ENCODE assay signal across 28 cellular contexts in the genomic region with DNA sequence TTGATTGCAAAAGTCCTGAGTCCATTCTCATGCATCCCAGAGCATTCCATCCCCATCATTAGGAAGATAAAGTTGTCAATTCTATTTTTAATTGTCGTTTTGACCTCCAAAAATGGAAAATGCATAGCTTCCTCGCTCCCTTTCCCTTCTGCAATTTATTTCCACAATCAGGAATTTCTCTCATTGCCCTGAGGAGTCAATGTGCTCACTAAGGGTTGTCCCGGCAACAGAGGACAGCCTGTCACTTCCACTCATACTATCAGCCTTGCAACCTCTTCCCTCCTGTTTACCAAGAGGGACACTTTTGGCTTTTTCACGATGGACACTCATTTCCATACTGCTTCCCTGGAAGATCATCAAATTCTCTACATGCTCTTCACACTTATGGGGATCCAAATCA.
"Had no signal": no experiment of that assay in that cellular context is flagged by ENCODE, and none has a peak within 500 bp of the region (broad histone marks: within the 10 kb centered on the region; RNA-seq: fewer than 3 reads in every experiment).

No MANE protein-coding gene starts in this region.

- H3K9me3 Mint-ChIP-seq: activated CD4-positive, alpha-beta T cell treated with anti-CD3 and anti-CD28 coated beads, Interleukin-2, amount 10 ng/mL, durations not matched to agents 7 days and 5 days; activated naive CD8-positive, alpha-beta T cell treated with anti-CD3 and anti-CD28 coated beads, Interleukin-2, amount 10 ng/mL, durations not matched to agents 7 days and 5 days; activated T-cell treated with anti-CD3 and anti-CD28 coated beads, Interleukin-2, amount 50 U/mL, for 24 hours; activated T-helper 2 cell treated with anti-CD3 and anti-CD28 coated beads, Interferon-gamma antibody, Interleukin-2, Interleukin-4, amounts not matched to agents 10 μg/mL and 5 μg/mL and 100 μg/mL, durations not matched to agents 14 hours and 24 hours and 36 hours; T-helper 1 cell treated with Interleukin-12 subunit alpha and Interleukin-12 subunit beta and Interleukin-4 antibody, amounts not matched to agents 30 μg/mL and 1 μg/mL, for 36 hours; T-helper 2 cell treated with Interferon-gamma antibody and Interleukin-4, amounts not matched to agents 5 μg/mL and 100 μg/mL, for 36 hours had no signal

- H3K4me3 Mint-ChIP-seq: activated CD4-positive, alpha-beta T cell treated with anti-CD3 and anti-CD28 coated beads for 36 hours; activated CD4-positive, alpha-beta T cell treated with anti-CD3 and anti-CD28 coated beads, Interleukin-2, amount 10 ng/mL, durations not matched to agents 7 days and 5 days; activated CD8-positive, alpha-beta T cell treated with anti-CD3 and anti-CD28 coated beads, Interleukin-2, amount 10 ng/mL, durations not matched to agents 7 days and 5 days; activated naive CD4-positive, alpha-beta T cell treated with anti-CD3 and anti-CD28 coated beads, Interleukin-2, amount 50 U/mL, for 24 hours; activated naive CD8-positive, alpha-beta T cell treated with anti-CD3 and anti-CD28 coated beads, Interleukin-2, amount 10 ng/mL, durations not matched to agents 7 days and 5 days; activated T-cell treated with anti-CD3 and anti-CD28 coated beads, Interleukin-2, amount 50 U/mL, for 24 hours; IgD-negative memory B cell; T-helper 1 cell treated with Interleukin-12 subunit alpha and Interleukin-12 subunit beta and Interleukin-4 antibody, amounts not matched to agents 30 μg/mL and 1 μg/mL, for 36 hours; T-helper 2 cell treated with Interferon-gamma antibody and Interleukin-4, amounts not matched to agents 5 μg/mL and 100 μg/mL, for 36 hours; WTC11 had no signal

- H3K36me3 Mint-ChIP-seq: activated naive CD4-positive, alpha-beta T cell treated with anti-CD3 and anti-CD28 coated beads, Interleukin-2, amount 50 U/mL, for 24 hours; activated naive CD8-positive, alpha-beta T cell treated with anti-CD3 and anti-CD28 coated beads, Interleukin-2, amount 10 ng/mL, durations not matched to agents 7 days and 5 days; WTC11 had no signal

- H3K9ac ChIP-seq: SK-N-SH had no signal

- H3K4me3 ChIP-seq: ascending aorta, SJSA1 had no signal

- H3K27me3 ChIP-seq: ascending aorta had no signal

- H3K9me3 ChIP-seq: ascending aorta, SJSA1, SK-N-SH had no signal

- H3K4me1 Mint-ChIP-seq: activated CD4-positive, alpha-beta T cell treated with anti-CD3 and anti-CD28 coated beads for 36 hours; activated CD4-positive, alpha-beta T cell treated with anti-CD3 and anti-CD28 coated beads, Interleukin-2, amount 10 ng/mL, durations not matched to agents 7 days and 5 days; activated naive CD4-positive, alpha-beta T cell treated with anti-CD3 and anti-CD28 coated beads, Interleukin-2, amount 50 U/mL, for 24 hours; IgD-negative memory B cell had no signal

- H3K4me1 ChIP-seq: ascending aorta, SJSA1 had no signal

- H3K27ac Mint-ChIP-seq: activated CD4-positive, alpha-beta T cell treated with anti-CD3 and anti-CD28 coated beads for 36 hours; activated CD4-positive, alpha-beta T cell treated with anti-CD3 and anti-CD28 coated beads, Interleukin-2, amount 10 ng/mL, durations not matched to agents 7 days and 5 days; activated CD8-positive, alpha-beta T cell treated with anti-CD3 and anti-CD28 coated beads, Interleukin-2, amount 10 ng/mL, durations not matched to agents 7 days and 5 days; activated naive CD4-positive, alpha-beta T cell treated with anti-CD3 and anti-CD28 coated beads, Interleukin-2, amount 50 U/mL, for 24 hours; activated naive CD8-positive, alpha-beta T cell treated with anti-CD3 and anti-CD28 coated beads, Interleukin-2, amount 10 ng/mL, durations not matched to agents 7 days and 5 days; activated T-cell treated with anti-CD3 and anti-CD28 coated beads, Interleukin-2, amount 50 U/mL, for 24 hours; activated T-helper 2 cell treated with anti-CD3 and anti-CD28 coated beads, Interferon-gamma antibody, Interleukin-2, Interleukin-4, amounts not matched to agents 10 μg/mL and 5 μg/mL and 100 μg/mL, durations not matched to agents 14 hours and 24 hours and 36 hours; IgD-negative memory B cell; T-helper 1 cell treated with Interleukin-12 subunit alpha and Interleukin-12 subunit beta and Interleukin-4 antibody, amounts not matched to agents 30 μg/mL and 1 μg/mL, for 36 hours; T-helper 2 cell treated with Interferon-gamma antibody and Interleukin-4, amounts not matched to agents 5 μg/mL and 100 μg/mL, for 36 hours; WTC11 had no signal

- H3K36me3 ChIP-seq: ascending aorta, SJSA1 had no signal

- DNase-seq: activated CD4-positive, alpha-beta T cell treated with anti-CD3 and anti-CD28 coated beads for 36 hours; activated CD4-positive, alpha-beta T cell treated with anti-CD3 and anti-CD28 coated beads, Interleukin-2, amount 10 ng/mL, durations not matched to agents 7 days and 5 days; activated CD4-positive, alpha-beta T cell treated with anti-CD3 and anti-CD28 coated beads, Interleukin-2, amount 50 U/mL, for 48 hours; activated CD8-positive, alpha-beta T cell treated with anti-CD3 and anti-CD28 coated beads, Interleukin-2, amount 10 ng/mL, durations not matched to agents 7 days and 5 days; activated gamma-delta T cell; activated naive CD4-positive, alpha-beta T cell treated with Interleukin-2 at 50 U/mL for 16 hours; activated naive CD8-positive, alpha-beta T cell treated with anti-CD3 and anti-CD28 coated beads, Interleukin-2, amount 10 ng/mL, durations not matched to agents 7 days and 5 days; activated T-cell treated with anti-CD3 and anti-CD28 coated beads, Interleukin-2, amount 50 U/mL, for 24 hours; amygdala; Karpas-422; KBM-7; NCI-H1105; NCI-H1436 treated with DMSO at 0.1 percent for 48 hours; NCI-H1694 treated with DMSO at 0.1 percent for 48 hours; NCI-H2029; NCI-H2107; NCI-H510A; NCI-H526; SHP77 treated with DMSO at 0.1 percent for 48 hours; SK-N-SH had no signal
